Comparison of ENCODE assay signal across 1 cellular context in genomic region chr12:77923882-77924281, GRCh38.
TF ChIP-seq lines count a peak whose summit lies in the region.

No MANE protein-coding gene starts in this region.

TF ChIP-seq in HCT116, 20 proteins besides CTCF, POLR2A, EP300 and RAD21 (continued from another document):
- TF ChIP-seq REST (IDR thresholded peaks at IDR 0.05; ENCODE audit: low read depth) = no peak
- TF ChIP-seq ZBTB33 (IDR thresholded peaks at IDR 0.05; ENCODE audit: extremely low read depth, insufficient replicate concordance, low read length) = no peak
- no peak for TF ChIP-seq YY1 (IDR thresholded peaks at IDR 0.05; ENCODE audit: extremely low read depth, insufficient replicate concordance, low read depth, low read length)
- TF ChIP-seq ZFX (IDR thresholded peaks at IDR 0.05) = no peak
- no peak for TF ChIP-seq CBX3 (IDR thresholded peaks at IDR 0.05; ENCODE audit: low read depth)
- no peak for TF ChIP-seq CEBPB (IDR thresholded peaks at IDR 0.05; ENCODE audit: low read depth)
- TF ChIP-seq SP1 (IDR thresholded peaks at IDR 0.05; ENCODE audit: low read depth) = no peak
- no peak for TF ChIP-seq ELF1 (IDR thresholded peaks at IDR 0.05; ENCODE audit: borderline replicate concordance, low read depth)
- no peak for TF ChIP-seq SRF (IDR thresholded peaks at IDR 0.05; ENCODE audit: low read depth)
